20 cellular contexts compared by ENCODE assay signal in genomic region chr4:153733751-153734448, GRCh38. TPM values are rescaled to one million over a fixed set of nuclear protein-coding genes. Genes with fewer than 3 reads are reported as not detected.
DNase-seq lines count a peak whose midpoint lies in the region; ATAC-seq lines count a peak whose summit lies in the region.
"Had no signal": no experiment of that assay in that cellular context is flagged by ENCODE, and none has a peak within 500 bp of the region (broad histone marks: within the 10 kb centered on the region; RNA-seq: fewer than 3 reads in every experiment).

No MANE protein-coding gene starts in this region.

- no peaks in the 10 kb centered on the region for H3K4me1 ChIP-seq in aorta (ENCODE audit: control insufficient read depth in 1 of 2, insufficient read depth in 2 of 2, low read length in 2 of 2)

- ATAC-seq in GM19043 (IDR thresholded peaks at IDR 0.05; ENCODE audit: low read depth, unreplicated experiment) (peak; percentile 64), HG02678 (IDR thresholded peaks at IDR 0.05; ENCODE audit: unreplicated experiment) (peak; percentile 59), HG03565 (IDR thresholded peaks at IDR 0.05; ENCODE audit: unreplicated experiment) (peak; percentile 67), T-cell (replicated peaks in 1 of 4) (no peak), aorta (ENCODE audit: low FRiP score) (no peak)
- ATAC-seq: right cardiac atrium had no signal

- no peak overlapping the region for H3K4me3 ChIP-seq in aorta (ENCODE audit: low read length in 2 of 2)
- H3K4me3 ChIP-seq: tibial nerve had no signal

- H3K4me3 Mint-ChIP-seq in T-cell: no peak overlapping the region
- H3K4me3 Mint-ChIP-seq: memory B cell had no signal

- H3K27ac ChIP-seq in aorta (ENCODE audit: low read depth in 1 of 2, low read length in 2 of 2): no peak overlapping the region
- H3K27ac ChIP-seq: neutrophil, tibial nerve had no signal

- WGBS in aorta, 2 donors: 57 to 59% methylated on average over 4 of the region's 4 CpGs

- H3K36me3 ChIP-seq in aorta (ENCODE audit: control insufficient read depth in 1 of 2, insufficient read depth in 2 of 2, low read length in 1 of 2): no peaks in the 10 kb centered on the region
- H3K36me3 ChIP-seq: neutrophil, tibial nerve had no signal

- no peaks in the 10 kb centered on the region for H3K9me3 ChIP-seq in aorta (ENCODE audit: control insufficient read depth, low read length)
- H3K9me3 ChIP-seq: neutrophil had no signal

- intact Hi-C loops in aorta (cut with DNase I): no loop called here

- H3K4me1 Mint-ChIP-seq in T-cell: peaks cover 0 to 2% (median 0%) of the 10 kb centered on the region in 3 donors

- H3K27me3 Mint-ChIP-seq in T-cell: peaks cover 0 to 1% of the 10 kb centered on the region in 2 donors
- H3K27me3 Mint-ChIP-seq: memory B cell had no signal

- H3K27ac Mint-ChIP-seq in T-cell: no peak overlapping the region
- H3K27ac Mint-ChIP-seq: memory B cell had no signal

- H3K27me3 ChIP-seq in aorta (ENCODE audit: control insufficient read depth in 1 of 2, insufficient read depth in 2 of 2, low read length in 1 of 2): no peaks in the 10 kb centered on the region
- H3K27me3 ChIP-seq: neutrophil, tibial nerve had no signal

- no peaks in the 10 kb centered on the region for H3K36me3 Mint-ChIP-seq in T-cell
- H3K36me3 Mint-ChIP-seq: memory B cell had no signal

- POLR2A ChIA-PET in T-cell (lab: Charles Lee): interaction anchor here (0.6 to 0.7 kb wide), 2 partner anchors 63 to 173 kb away, joined by 3 read pairs; no protein-coding TSS in a partner anchor

- CTCF ChIA-PET in T-cell (lab: Charles Lee): interaction anchor here in 1 of 2 donors (0.7 to 0.9 kb wide), 3 partner anchors 8 to 458 kb away, joined by 3 to 5 read pairs (median 4); partner anchors contain the start of gene TLR2

- no peaks in the 10 kb centered on the region for H3K9me3 Mint-ChIP-seq in T-cell

- DNase-seq in foreskin melanocyte: peak; percentile 46
- DNase-seq in NCI-H2196 (lab: John Stamatoyannopoulos, UW; ENCODE audit: unreplicated experiment): no peak
- DNase-seq in T-cell: no peak
- DNase-seq in aorta: no peak
- DNase-seq: activated CD4-positive, alpha-beta T cell treated with anti-CD3 and anti-CD28 coated beads for 1 hour; caudate nucleus; DMS153; effector memory CD4-positive, alpha-beta T cell; NCI-H1436 treated with DMSO at 0.1 percent for 48 hours; NCI-H774; right cardiac atrium; stimulated activated CD4-positive, alpha-beta T cell treated with anti-CD3 and anti-CD28 coated beads, Interleukin-1b, Interleukin-23, amount 100 ng/mL, for 48 hours; stimulated activated CD8-positive, alpha-beta memory T cell treated with anti-CD3 and anti-CD28 coated beads, Interleukin-4, amount 100 ng/mL, for 48 hours had no signal

RNA-seq across cellular contexts. Expression of gene RNF175, which starts 25.9 kb away (rescaled TPM):
- total RNA-seq in T-cell: 1 to 10 TPM; 1.8 to 5.4 (median 3.7) TPM
- 1 to 10 TPM in 1 of 2 donors, not detected in 1; 1.0 TPM for total RNA-seq in aorta
- polyA plus RNA-seq in aorta: under 1 TPM in 1 of 2 donors, not detected in 1; 0.33 TPM
- polyA plus RNA-seq: BJ had no signal

RNA-seq across cellular contexts. Expression of gene TLR2, which starts 49.8 kb away (rescaled TPM):
- total RNA-seq in T-cell: 1 to 10 TPM; 1.1 to 2.3 (median 1.9) TPM
- total RNA-seq in aorta: 10 to 100 TPM; 49.9 to 55.7 TPM
- polyA plus RNA-seq in aorta: 10 to 100 TPM in 1 of 2 donors, 1 to 10 TPM in 1; 6.1 to 12.8 TPM
- polyA plus RNA-seq: BJ had no signal

RNA-seq across cellular contexts. Expression of gene SFRP2, which starts 55.0 kb away (rescaled TPM):
- total RNA-seq in T-cell (under 1 TPM in 3 of 5 donors, not detected in 2; 0.36 to 0.82 (median 0.47) TPM), aorta (1,000 to 10,000 TPM in 1 of 2 donors, 10 to 100 TPM in 1; 91.0 to 1,198 TPM)
- polyA plus RNA-seq in aorta: 10 to 100 TPM in 1 of 2 donors, under 1 TPM in 1; 0.92 to 13.0 TPM

Comparison
In these comparisons a context has a peak if more than half of its experiments do, and no peak if none do; other contexts are left out.
1. ATAC-seq: peak in GM19043 (single experiment), HG02678 (single experiment) and HG03565 (single experiment); none in T-cell (0 of 4) and aorta (single experiment).
2. RNA of gene TLR2, which starts 49.8 kb away (total RNA-seq): 49.9 to 55.7 TPM in aorta; 1.1 to 2.3 TPM in T-cell; every median in the first group is over 10 times any median in the second.
3. RNA of gene SFRP2, which starts 55.0 kb away (total RNA-seq): 91.0 to 1,198 TPM in aorta; 0.36 to 0.82 TPM in T-cell; every median in the first group is over 10 times any median in the second.